8 cellular contexts compared by ENCODE assay signal in genomic region chrX:66030505-66031317, GRCh38. TPM values are rescaled to one million over a fixed set of nuclear protein-coding genes. Genes with fewer than 3 reads are reported as not detected.
DNase-seq lines count a peak whose midpoint lies in the region; ATAC-seq and TF ChIP-seq lines count a peak whose summit lies in the region.

No MANE protein-coding gene starts in this region.

- no peaks in the 10 kb centered on the region for H3K36me3 Mint-ChIP-seq in immature natural killer cell

- CTCF ChIA-PET in AG04449 (lab: Yijun Ruan, JAX) = interaction anchor here (1.0 to 1.7 kb wide), 3 partner anchors 20 to 701 kb away, joined by 3 to 7 read pairs (median 3); no protein-coding TSS in a partner anchor

- no peaks in the 10 kb centered on the region for H3K9me3 Mint-ChIP-seq in immature natural killer cell

- peak; percentile 53 for ATAC-seq in HG03045 (IDR thresholded peaks at IDR 0.05; ENCODE audit: unreplicated experiment)

- no peak overlapping the region for H3K27ac ChIP-seq in WERI-Rb-1

- H3K4me3 ChIP-seq in AG04449 (ENCODE audit: low read depth, low read length) (no peak overlapping the region), GM12865 (ENCODE audit: low read depth, low read length) (no peak overlapping the region), WERI-Rb-1 (ENCODE audit: low read depth, low read length) (no peak overlapping the region)

- peaks cover 4% of the 10 kb centered on the region in 2 donors for H3K4me1 Mint-ChIP-seq in immature natural killer cell

- no peak for DNase-seq in AG04449 (ENCODE audit: low read depth, low spot score)
- peak; percentile 62 for DNase-seq in GM12865 (ENCODE audit: low read depth)
- peak; percentile 14 for DNase-seq in WERI-Rb-1
- peak; percentile 35 to 48 (median 47) for DNase-seq in immature natural killer cell
- DNase-seq in NCI-H1436 (lab: John Stamatoyannopoulos, UW) = no peak
- DNase-seq in LoVo (ENCODE audit: low spot score) = no peak
- no peak for DNase-seq in NCI-H748 treated with DMSO at 0.1 percent for 48 hours (lab: John Stamatoyannopoulos, UW)

- POLR2A ChIA-PET in AG04449 (lab: Yijun Ruan, JAX) = no interaction called here

- no peak overlapping the region for H3K27ac Mint-ChIP-seq in immature natural killer cell

- peaks cover 0 to 3% (median 2%) of the 10 kb centered on the region in 3 donors for H3K27me3 Mint-ChIP-seq in immature natural killer cell (ENCODE audit: low read depth in 3 of 3)

- peaks cover 16% of the 10 kb centered on the region for H3K27me3 ChIP-seq in WERI-Rb-1 (ENCODE audit: insufficient read depth, low read depth, severe bottlenecking)

- no peak overlapping the region for H3K4me3 Mint-ChIP-seq in immature natural killer cell

- TF ChIP-seq CTCF in AG04449 (IDR thresholded peaks at IDR 0.05; ENCODE audit: insufficient read depth, low read length, missing control alignments) = peak; percentile 48
- TF ChIP-seq CTCF in GM12865 (IDR thresholded peaks at IDR 0.05; ENCODE audit: insufficient read depth, low read depth, low read length, missing control alignments) = peak; percentile 74
- peak; percentile 72 for TF ChIP-seq CTCF in WERI-Rb-1 (IDR thresholded peaks at IDR 0.05; ENCODE audit: low read depth, low read length)

- H3K36me3 ChIP-seq in WERI-Rb-1 = no peaks in the 10 kb centered on the region

- H3K9me3 ChIP-seq in WERI-Rb-1 (ENCODE audit: severe bottlenecking) = no peaks in the 10 kb centered on the region

RNA-seq across cellular contexts. Expression of gene VSIG4, which starts 9.2 kb away (rescaled TPM):
- polyA plus RNA-seq in immature natural killer cell = not detected

Comparison
In these comparisons a context has a peak if more than half of its experiments do, and no peak if none do; other contexts are left out.
1. DNase-seq: peak in GM12865 (single experiment), WERI-Rb-1 (single experiment) and immature natural killer cell (3 of 3); none in AG04449 (single experiment), NCI-H1436 (single experiment), LoVo (single experiment) and NCI-H748 treated with DMSO at 0.1 percent for 48 hours (single experiment).
2. Peak in every context shown above with its lines, with median percentiles within 50 percentile points of each other: CTCF ChIP-seq.